In the genomic region with DNA sequence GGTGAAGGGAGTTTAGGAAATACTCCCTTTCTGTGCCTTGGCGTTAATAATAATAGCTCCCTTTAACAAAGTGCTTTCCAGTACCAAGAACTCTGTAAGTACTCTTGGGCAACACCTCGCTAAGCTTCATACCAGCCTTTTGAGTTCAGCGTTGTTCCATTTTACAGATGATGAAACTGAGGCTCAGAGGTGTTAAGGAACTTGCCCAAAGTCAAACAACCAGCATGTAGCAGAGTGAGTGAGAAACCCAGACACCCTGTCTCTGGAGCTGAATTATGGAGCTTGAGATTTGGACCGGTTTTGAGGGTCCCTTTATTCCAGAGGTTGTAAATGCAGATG, we compare ENCODE assay signal across 1 cellular context.
A peak's percentile ranks its signal among the peaks of the same experiment; 100 is the strongest.
TF ChIP-seq lines count a peak whose summit lies in the region.

No MANE protein-coding gene starts in this region.

TF ChIP-seq in K562, 482 proteins besides CTCF, POLR2A, EP300 and RAD21 (continues in another document):
- TF ChIP-seq EWSR1 (IDR thresholded peaks at IDR 0.05; ENCODE audit: borderline replicate concordance, low read depth, partially characterized antibody): no peak
- TF ChIP-seq MGA (IDR thresholded peaks at IDR 0.05): no peak
- no peak for TF ChIP-seq YBX1 (IDR thresholded peaks at IDR 0.05)
- no peak for TF ChIP-seq DDX20 (tag; IDR thresholded peaks at IDR 0.05; ENCODE audit: low read depth)
- TF ChIP-seq CHD4 (IDR thresholded peaks at IDR 0.05; ENCODE audit: insufficient read depth, insufficient replicate concordance, low read depth, low read length, poor library complexity, severe bottlenecking): peak; percentile 88
- peak; percentile 96 for TF ChIP-seq BCOR (IDR thresholded peaks at IDR 0.05)
- no peak for TF ChIP-seq PHF20 (IDR thresholded peaks at IDR 0.05; ENCODE audit: partially characterized antibody)
- TF ChIP-seq SPI1 (IDR thresholded peaks at IDR 0.05; ENCODE audit: borderline replicate concordance, low read depth, low read length): no peak
- TF ChIP-seq RBBP5 (IDR thresholded peaks at IDR 0.05; ENCODE audit: borderline replicate concordance, insufficient read depth, low read length, poor library complexity, severe bottlenecking): no peak
- TF ChIP-seq, protein P1, sequence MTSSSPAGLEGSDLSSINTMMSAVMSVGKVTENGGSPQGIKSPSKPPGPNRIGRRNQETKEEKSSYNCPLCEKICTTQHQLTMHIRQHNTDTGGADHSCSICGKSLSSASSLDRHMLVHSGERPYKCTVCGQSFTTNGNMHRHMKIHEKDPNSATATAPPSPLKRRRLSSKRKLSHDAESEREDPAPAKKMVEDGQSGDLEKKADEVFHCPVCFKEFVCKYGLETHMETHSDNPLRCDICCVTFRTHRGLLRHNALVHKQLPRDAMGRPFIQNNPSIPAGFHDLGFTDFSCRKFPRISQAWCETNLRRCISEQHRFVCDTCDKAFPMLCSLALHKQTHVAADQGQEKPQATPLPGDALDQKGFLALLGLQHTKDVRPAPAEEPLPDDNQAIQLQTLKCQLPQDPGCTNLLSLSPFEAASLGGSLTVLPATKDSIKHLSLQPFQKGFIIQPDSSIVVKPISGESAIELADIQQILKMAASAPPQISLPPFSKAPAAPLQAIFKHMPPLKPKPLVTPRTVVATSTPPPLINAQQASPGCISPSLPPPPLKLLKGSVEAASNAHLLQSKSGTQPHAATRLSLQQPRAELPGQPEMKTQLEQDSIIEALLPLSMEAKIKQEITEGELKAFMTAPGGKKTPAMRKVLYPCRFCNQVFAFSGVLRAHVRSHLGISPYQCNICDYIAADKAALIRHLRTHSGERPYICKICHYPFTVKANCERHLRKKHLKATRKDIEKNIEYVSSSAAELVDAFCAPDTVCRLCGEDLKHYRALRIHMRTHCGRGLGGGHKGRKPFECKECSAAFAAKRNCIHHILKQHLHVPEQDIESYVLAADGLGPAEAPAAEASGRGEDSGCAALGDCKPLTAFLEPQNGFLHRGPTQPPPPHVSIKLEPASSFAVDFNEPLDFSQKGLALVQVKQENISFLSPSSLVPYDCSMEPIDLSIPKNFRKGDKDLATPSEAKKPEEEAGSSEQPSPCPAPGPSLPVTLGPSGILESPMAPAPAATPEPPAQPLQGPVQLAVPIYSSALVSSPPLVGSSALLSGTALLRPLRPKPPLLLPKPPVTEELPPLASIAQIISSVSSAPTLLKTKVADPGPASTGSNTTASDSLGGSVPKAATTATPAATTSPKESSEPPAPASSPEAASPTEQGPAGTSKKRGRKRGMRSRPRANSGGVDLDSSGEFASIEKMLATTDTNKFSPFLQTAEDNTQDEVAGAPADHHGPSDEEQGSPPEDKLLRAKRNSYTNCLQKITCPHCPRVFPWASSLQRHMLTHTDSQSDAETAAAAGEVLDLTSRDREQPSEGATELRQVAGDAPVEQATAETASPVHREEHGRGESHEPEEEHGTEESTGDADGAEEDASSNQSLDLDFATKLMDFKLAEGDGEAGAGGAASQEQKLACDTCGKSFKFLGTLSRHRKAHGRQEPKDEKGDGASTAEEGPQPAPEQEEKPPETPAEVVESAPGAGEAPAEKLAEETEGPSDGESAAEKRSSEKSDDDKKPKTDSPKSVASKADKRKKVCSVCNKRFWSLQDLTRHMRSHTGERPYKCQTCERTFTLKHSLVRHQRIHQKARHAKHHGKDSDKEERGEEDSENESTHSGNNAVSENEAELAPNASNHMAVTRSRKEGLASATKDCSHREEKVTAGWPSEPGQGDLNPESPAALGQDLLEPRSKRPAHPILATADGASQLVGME (CRISPR knock-in tag; IDR thresholded peaks at IDR 0.05): no peak
- TF ChIP-seq, protein P2, sequence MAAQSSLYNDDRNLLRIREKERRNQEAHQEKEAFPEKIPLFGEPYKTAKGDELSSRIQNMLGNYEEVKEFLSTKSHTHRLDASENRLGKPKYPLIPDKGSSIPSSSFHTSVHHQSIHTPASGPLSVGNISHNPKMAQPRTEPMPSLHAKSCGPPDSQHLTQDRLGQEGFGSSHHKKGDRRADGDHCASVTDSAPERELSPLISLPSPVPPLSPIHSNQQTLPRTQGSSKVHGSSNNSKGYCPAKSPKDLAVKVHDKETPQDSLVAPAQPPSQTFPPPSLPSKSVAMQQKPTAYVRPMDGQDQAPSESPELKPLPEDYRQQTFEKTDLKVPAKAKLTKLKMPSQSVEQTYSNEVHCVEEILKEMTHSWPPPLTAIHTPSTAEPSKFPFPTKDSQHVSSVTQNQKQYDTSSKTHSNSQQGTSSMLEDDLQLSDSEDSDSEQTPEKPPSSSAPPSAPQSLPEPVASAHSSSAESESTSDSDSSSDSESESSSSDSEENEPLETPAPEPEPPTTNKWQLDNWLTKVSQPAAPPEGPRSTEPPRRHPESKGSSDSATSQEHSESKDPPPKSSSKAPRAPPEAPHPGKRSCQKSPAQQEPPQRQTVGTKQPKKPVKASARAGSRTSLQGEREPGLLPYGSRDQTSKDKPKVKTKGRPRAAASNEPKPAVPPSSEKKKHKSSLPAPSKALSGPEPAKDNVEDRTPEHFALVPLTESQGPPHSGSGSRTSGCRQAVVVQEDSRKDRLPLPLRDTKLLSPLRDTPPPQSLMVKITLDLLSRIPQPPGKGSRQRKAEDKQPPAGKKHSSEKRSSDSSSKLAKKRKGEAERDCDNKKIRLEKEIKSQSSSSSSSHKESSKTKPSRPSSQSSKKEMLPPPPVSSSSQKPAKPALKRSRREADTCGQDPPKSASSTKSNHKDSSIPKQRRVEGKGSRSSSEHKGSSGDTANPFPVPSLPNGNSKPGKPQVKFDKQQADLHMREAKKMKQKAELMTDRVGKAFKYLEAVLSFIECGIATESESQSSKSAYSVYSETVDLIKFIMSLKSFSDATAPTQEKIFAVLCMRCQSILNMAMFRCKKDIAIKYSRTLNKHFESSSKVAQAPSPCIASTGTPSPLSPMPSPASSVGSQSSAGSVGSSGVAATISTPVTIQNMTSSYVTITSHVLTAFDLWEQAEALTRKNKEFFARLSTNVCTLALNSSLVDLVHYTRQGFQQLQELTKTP (IDR thresholded peaks at IDR 0.05; ENCODE audit: low read depth in 1 of 2, partially characterized antibody in 2 of 2): no peak
- no peak for TF ChIP-seq ARHGAP35 (IDR thresholded peaks at IDR 0.05; ENCODE audit: partially characterized antibody)
- TF ChIP-seq CHAMP1 (IDR thresholded peaks at IDR 0.05): no peak
- TF ChIP-seq BHLHE40 (IDR thresholded peaks at IDR 0.05; ENCODE audit: low read length): no peak
- no peak for TF ChIP-seq C11orf30 (IDR thresholded peaks at IDR 0.05; ENCODE audit: low read depth)
- TF ChIP-seq, protein P3, sequence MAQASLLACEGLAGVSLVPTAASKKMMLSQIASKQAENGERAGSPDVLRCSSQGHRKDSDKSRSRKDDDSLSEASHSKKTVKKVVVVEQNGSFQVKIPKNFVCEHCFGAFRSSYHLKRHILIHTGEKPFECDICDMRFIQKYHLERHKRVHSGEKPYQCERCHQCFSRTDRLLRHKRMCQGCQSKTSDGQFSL (CRISPR knock-in tag; IDR thresholded peaks at IDR 0.05): peak; percentile 64
- TF ChIP-seq, protein P3 (tag; IDR thresholded peaks at IDR 0.05): peak in 1 of 2 experiments; percentile 61; a peak in 1 of 4 replicates
- TF ChIP-seq, protein P4, sequence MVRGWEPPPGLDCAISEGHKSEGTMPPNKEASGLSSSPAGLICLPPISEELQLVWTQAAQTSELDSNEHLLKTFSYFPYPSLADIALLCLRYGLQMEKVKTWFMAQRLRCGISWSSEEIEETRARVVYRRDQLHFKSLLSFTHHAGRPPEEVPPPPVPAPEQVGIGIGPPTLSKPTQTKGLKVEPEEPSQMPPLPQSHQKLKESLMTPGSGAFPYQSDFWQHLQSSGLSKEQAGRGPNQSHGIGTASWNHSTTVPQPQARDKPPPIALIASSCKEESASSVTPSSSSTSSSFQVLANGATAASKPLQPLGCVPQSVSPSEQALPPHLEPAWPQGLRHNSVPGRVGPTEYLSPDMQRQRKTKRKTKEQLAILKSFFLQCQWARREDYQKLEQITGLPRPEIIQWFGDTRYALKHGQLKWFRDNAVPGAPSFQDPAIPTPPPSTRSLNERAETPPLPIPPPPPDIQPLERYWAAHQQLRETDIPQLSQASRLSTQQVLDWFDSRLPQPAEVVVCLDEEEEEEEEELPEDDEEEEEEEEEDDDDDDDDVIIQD (CRISPR knock-in tag; IDR thresholded peaks at IDR 0.05): no peak
- no peak for TF ChIP-seq U2AF2 (optimal IDR thresholded peaks at IDR 0.05; ENCODE audit: low read depth, low read length)
- TF ChIP-seq MBD2 (IDR thresholded peaks at IDR 0.05; ENCODE audit: borderline replicate concordance, low read depth): no peak
- TF ChIP-seq KDM4B (IDR thresholded peaks at IDR 0.05; ENCODE audit: borderline replicate concordance in 2 of 2, low read depth in 1 of 2): no peak
- peak; percentile 84 for TF ChIP-seq ADNP (tag; IDR thresholded peaks at IDR 0.05)
- TF ChIP-seq ZNF253 (CRISPR knock-in tag; conservative IDR thresholded peaks at IDR 0.05): no peak
- no peak for TF ChIP-seq ZNF263 (CRISPR knock-in tag; IDR thresholded peaks at IDR 0.05; ENCODE audit: borderline replicate concordance)
- TF ChIP-seq ELF4 (CRISPR knock-in tag; IDR thresholded peaks at IDR 0.05): no peak
